ENCODE assay signal across 8 cellular contexts in genomic region chr13:50911937-50912624, GRCh38. TPM values are rescaled to one million over a fixed set of nuclear protein-coding genes. Genes with fewer than 3 reads are reported as not detected.
DNase-seq lines count a peak whose midpoint lies in the region; ATAC-seq, FAIRE-seq and TF ChIP-seq lines count a peak whose summit lies in the region.

No MANE protein-coding gene starts in this region.

- intact Hi-C loops in heart right ventricle (cut with DNase I) = loop anchor here (2.0 to 10.0 kb wide), 15 partner anchors 107 to 940 kb away; partner anchors contain the start of gene TRIM13 (in 1 of the 10)

- DNase-seq in GM12891 (ENCODE audit: insufficient read length, low spot score) (peak; percentile 40), NCI-H1417 (lab: John Stamatoyannopoulos, UW) (peak; percentile 83 to 96 (median 91)), SW 1271 (lab: John Stamatoyannopoulos, UW) (peak; percentile 50 to 70), adipocyte (ENCODE audit: low read depth) (peak; percentile 94), heart right ventricle (peak; percentile 87 to 89), pulmonary artery endothelial cell (ENCODE audit: low read depth, low spot score) (peak; percentile 41), cortex of kidney (lab: John Stamatoyannopoulos, UW) (no peak)

- H3K27me3 ChIP-seq in adipocyte (replicated peaks; ENCODE audit: control insufficient read depth, insufficient read depth, low read length) (no peaks in the 10 kb centered on the region), heart right ventricle (no peaks in the 10 kb centered on the region)

- H3K4me1 ChIP-seq in adipocyte (ENCODE audit: control insufficient read depth, insufficient read depth, low read length) = peaks cover 29% of the 10 kb centered on the region
- H3K4me1 ChIP-seq in heart right ventricle = peaks cover 7 to 74% (median 56%) of the 10 kb centered on the region in 9 donors

- H3K9me3 ChIP-seq in adipocyte (ENCODE audit: control insufficient read depth, low read length) = no peaks in the 10 kb centered on the region
- H3K9me3 ChIP-seq in heart right ventricle = no peaks in the 10 kb centered on the region

- FAIRE-seq in GM12891 (lab: Jason Lieb, UNC) = peak; percentile 88

- peak; percentile 65 to 91 (median 87) for TF ChIP-seq CTCF in heart right ventricle (IDR thresholded peaks at IDR 0.05)

- peak; percentile 48 for ATAC-seq in HG02763 (IDR thresholded peaks at IDR 0.05; ENCODE audit: unreplicated experiment)
- peak in 7 of 8 donors; percentile 14 to 69 (median 49) for ATAC-seq in heart right ventricle

- H3K36me3 ChIP-seq in adipocyte (ENCODE audit: control insufficient read depth, insufficient read depth, low read length, severe bottlenecking) = no peaks in the 10 kb centered on the region
- H3K36me3 ChIP-seq in heart right ventricle = no peaks in the 10 kb centered on the region

- no peak overlapping the region for H3K9ac ChIP-seq in adipocyte (ENCODE audit: low read length)

- no peak for TF ChIP-seq POLR2A in GM12891 (IDR thresholded peaks at IDR 0.05; ENCODE audit: low read depth, low read length)

- peak overlapping the region in 5 of 10 donors; percentile 20 to 96 (median 72) for H3K27ac ChIP-seq in heart right ventricle

- WGBS in heart right ventricle, 2 donors = 27 to 30% methylated on average over 4 of the region's 4 CpGs

- no peak overlapping the region for H3K4me3 ChIP-seq in adipocyte (ENCODE audit: low read length)
- peak overlapping the region in 1 of 10 donors; percentile 86 for H3K4me3 ChIP-seq in heart right ventricle

TF ChIP-seq in GM12891, 5 proteins besides CTCF, POLR2A, EP300 and RAD21:
- TF ChIP-seq SPI1 (IDR thresholded peaks at IDR 0.05; ENCODE audit: low read depth, low read length) (no peak; the same call in 1 of the 2 replicates), POU2F2 (IDR thresholded peaks at IDR 0.05; ENCODE audit: low read depth, low read length) (peak; percentile 8; the same call in 1 of the 2 replicates)

RNA-seq across cellular contexts. Expression of gene RNASEH2B, which starts 2.5 kb away (rescaled TPM):
- 54.7 TPM for polyA plus RNA-seq in GM12891 (2012; ENCODE audit: low read depth, missing spikeins)
- total RNA-seq in heart right ventricle (10 to 100 TPM; 30.5 to 47.0 (median 40.1) TPM), pulmonary artery endothelial cell (31.9 and 35.9 TPM in 2 replicates)
- polyA plus RNA-seq in heart right ventricle = 10 to 100 TPM; 32.2 to 86.8 TPM
